15 cellular contexts compared by ENCODE assay signal in the genomic region with DNA sequence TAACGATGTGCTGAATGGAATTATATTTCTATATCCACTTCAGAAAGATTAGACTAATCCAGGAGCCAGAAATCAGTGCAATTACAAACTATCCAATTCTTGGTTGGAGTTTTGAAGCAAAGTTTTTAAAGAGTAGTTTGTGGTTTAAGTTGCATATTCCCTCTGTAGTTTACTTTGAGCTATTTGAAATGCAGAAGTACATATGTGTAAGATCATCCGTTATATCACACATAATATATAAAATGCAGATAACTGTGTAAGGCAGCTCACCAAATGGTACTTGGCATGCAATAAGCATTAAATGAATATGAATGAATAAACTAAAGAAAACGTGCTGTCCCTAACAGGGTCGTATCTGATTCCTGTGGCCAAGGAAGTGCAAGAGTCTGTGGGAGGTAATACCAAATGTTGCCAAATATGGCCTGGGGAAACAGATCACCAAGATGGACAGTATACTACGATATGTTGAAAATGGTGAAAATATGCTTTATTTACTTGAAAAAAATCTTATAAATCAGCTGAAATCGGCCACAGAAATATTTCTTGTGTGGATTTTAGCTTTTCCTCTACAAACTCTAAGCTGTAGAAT.
DNase-seq lines count a peak whose midpoint lies in the region; ATAC-seq and TF ChIP-seq lines count a peak whose summit lies in the region.
"Had no signal": no experiment of that assay in that cellular context is flagged by ENCODE, and none has a peak within 500 bp of the region (broad histone marks: within the 10 kb centered on the region; RNA-seq: fewer than 3 reads in every experiment).

No MANE protein-coding gene starts in this region.

- no peak for ATAC-seq in activated CD4-positive, CD25-positive, alpha-beta regulatory T cell treated with anti-CD3 and anti-CD28 coated beads, Interleukin-2, amount 50 U/mL, for 24 hours

- CTCF ChIA-PET in MCF 10A (lab: Yijun Ruan, JAX): interaction anchor here (0.6 to 0.8 kb wide), 4 partner anchors 26 to 622 kb away, joined by 3 read pairs; no protein-coding TSS in a partner anchor

- H3K9me3 Mint-ChIP-seq in MCF 10A (ENCODE audit: unreplicated experiment): peaks cover under 1% of the 10 kb centered on the region

- H3K9ac ChIP-seq in SK-N-MC (ENCODE audit: insufficient read length): no peak overlapping the region

- no peaks in the 10 kb centered on the region for H3K4me1 ChIP-seq in breast epithelium

- no peak overlapping the region for H3K4me3 Mint-ChIP-seq in MCF 10A (ENCODE audit: unreplicated experiment)

- no peaks in the 10 kb centered on the region for H3K27me3 ChIP-seq in breast epithelium

- H3K4me3 ChIP-seq in breast epithelium (no peak overlapping the region), SK-N-MC (peak overlapping the region; percentile 26), fibroblast of mammary gland (ENCODE audit: control insufficient read depth, low read depth, low read length) (no peak overlapping the region)

- no TSS peak for BruUV-seq in MCF 10A (replicated peaks; lab: Mats Ljungman, UMichigan)

- no peaks in the 10 kb centered on the region for H3K36me3 Mint-ChIP-seq in MCF 10A (ENCODE audit: insufficient read depth, unreplicated experiment)

- H3K27ac ChIP-seq in breast epithelium (no peak overlapping the region), SK-N-MC (peak overlapping the region; percentile 80)

- H3K9me3 ChIP-seq in breast epithelium (no peaks in the 10 kb centered on the region), SK-N-MC (ENCODE audit: low read depth, low read length) (no peaks in the 10 kb centered on the region)

- TF ChIP-seq POLR2A in breast epithelium (IDR thresholded peaks at IDR 0.05): no peak

- peak; percentile 5 for DNase-seq in MCF 10A (ENCODE audit: unreplicated experiment)
- DNase-seq in breast epithelium (ENCODE audit: low spot score in 2 of 2): no peak
- no peak for DNase-seq in SK-N-MC (ENCODE audit: low read depth, low spot score)
- DNase-seq in fibroblast of mammary gland (ENCODE audit: low read depth): peak; percentile 40
- no peak for DNase-seq in effector CD4-positive, alpha-beta T cell
- no peak for DNase-seq in NCI-H187 treated with DMSO at 0.1 percent for 48 hours (lab: John Stamatoyannopoulos, UW)
- no peak for DNase-seq in NCI-H345 treated with DMSO at 0.1 percent for 48 hours (lab: John Stamatoyannopoulos, UW; ENCODE audit: unreplicated experiment)
- DNase-seq: C1 segment of cervical spinal cord; Karpas-422; NCI-H1105; NCI-H1694; NCI-H2107; NCI-H226; NK-92 treated with Interleukin-12 subunit alpha and Interleukin-12 subunit beta, amount 100 ng/mL, for 24 hours had no signal

- H3K36me3 ChIP-seq in breast epithelium: no peaks in the 10 kb centered on the region
- no peaks in the 10 kb centered on the region for H3K36me3 ChIP-seq in SK-N-MC (ENCODE audit: insufficient read depth, low read length)

- POLR2A ChIA-PET in MCF 10A (lab: Yijun Ruan, JAX): interaction anchor here (0.7 to 1.2 kb wide), 2 partner anchors 8 to 26 kb away, joined by 3 read pairs; no protein-coding TSS in a partner anchor

- H3K4me1 Mint-ChIP-seq in MCF 10A (ENCODE audit: insufficient read depth, unreplicated experiment): no peaks in the 10 kb centered on the region

- H3K27ac Mint-ChIP-seq in MCF 10A (ENCODE audit: low read depth, unreplicated experiment): no peak overlapping the region

- TF ChIP-seq CTCF in MCF 10A (IDR thresholded peaks at IDR 0.05; ENCODE audit: unreplicated experiment) (no peak), breast epithelium (IDR thresholded peaks at IDR 0.05) (no peak), fibroblast of mammary gland (conservative IDR thresholded peaks at IDR 0.05; ENCODE audit: control insufficient read depth, insufficient read depth, low read depth, low read length) (no peak)

- intact Hi-C loops in MCF 10A (cut with micrococcal nuclease): no loop called here
- intact Hi-C loops in breast epithelium (cut with DNase I; ENCODE audit: low total_unique reads): no loop called here

- peaks cover 11% of the 10 kb centered on the region for H3K27me3 Mint-ChIP-seq in MCF 10A (ENCODE audit: insufficient read depth, unreplicated experiment)

Comparison
In these comparisons a context has a peak if more than half of its experiments do, and no peak if none do; other contexts are left out.
1. DNase-seq: peak in MCF 10A (single experiment) and fibroblast of mammary gland (single experiment); none in breast epithelium (0 of 2), SK-N-MC (single experiment), effector CD4-positive, alpha-beta T cell (single experiment), NCI-H187 treated with DMSO at 0.1 percent for 48 hours (single experiment) and NCI-H345 treated with DMSO at 0.1 percent for 48 hours (single experiment).